1 cellular context compared by ENCODE assay signal in genomic region chr9:28808042-28808441, GRCh38.
TF ChIP-seq lines count a peak whose summit lies in the region.

No MANE protein-coding gene starts in this region.

TF ChIP-seq in SK-N-SH, 30 proteins besides CTCF, POLR2A, EP300 and RAD21 (continued from another document):
- TF ChIP-seq FOXJ3 (CRISPR knock-in tag; IDR thresholded peaks at IDR 0.05) (0 out of 2 replicates have a peak, but pooled peaks have one; percentile 40), GABPA (IDR thresholded peaks at IDR 0.05; ENCODE audit: low read depth) (no peak), REST (IDR thresholded peaks at IDR 0.05; ENCODE audit: low read depth, low read length) (peak; percentile 51; the same call in 1 of the 2 replicates), YY1 (IDR thresholded peaks at IDR 0.05; ENCODE audit: low read depth) (no peak), JUND (IDR thresholded peaks at IDR 0.05) (peak; percentile 97), MXI1 (IDR thresholded peaks at IDR 0.05; ENCODE audit: low read depth, low read length) (no peak), NRF1 (IDR thresholded peaks at IDR 0.05; ENCODE audit: low read depth, low read length) (no peak), POLR2AphosphoS5 (IDR thresholded peaks at IDR 0.05; ENCODE audit: low read depth, low read length) (peak; percentile 98), ELF1 (IDR thresholded peaks at IDR 0.05) (no peak), FOXM1 (IDR thresholded peaks at IDR 0.05; ENCODE audit: low read depth) (peak; percentile 98), MEF2A (IDR thresholded peaks at IDR 0.05; ENCODE audit: borderline replicate concordance, low read depth) (0 out of 2 replicates have a peak, but pooled peaks have one; percentile 40), ZBTB33 (IDR thresholded peaks at IDR 0.05; ENCODE audit: borderline replicate concordance, low read depth) (peak; percentile 71; the same call in 1 of the 2 replicates), FOSL2 (IDR thresholded peaks at IDR 0.05; ENCODE audit: borderline replicate concordance, low read depth) (peak; percentile 90), TCF12 (IDR thresholded peaks at IDR 0.05) (peak; percentile 100), RFX5 (IDR thresholded peaks at IDR 0.05; ENCODE audit: low read length) (no peak), GATA2 (CRISPR knock-in tag; IDR thresholded peaks at IDR 0.05) (peak; percentile 82), RXRA (IDR thresholded peaks at IDR 0.05; ENCODE audit: borderline replicate concordance, low read depth) (peak; percentile 52), RCOR1 (IDR thresholded peaks at IDR 0.05; ENCODE audit: low read length) (peak; percentile 96), USF1 (IDR thresholded peaks at IDR 0.05; ENCODE audit: borderline replicate concordance, low read depth) (peak; percentile 33; the same call in 1 of the 2 replicates), SIN3A (IDR thresholded peaks at IDR 0.05; ENCODE audit: borderline replicate concordance, low read depth, low read length) (peak; percentile 91)
